In genomic region chr14:20624495-20625070, GRCh38 we compare ENCODE assay signal across 8 cellular contexts. TPM values are rescaled to one million over a fixed set of nuclear protein-coding genes. Genes with fewer than 3 reads are reported as not detected.
DNase-seq lines count a peak whose midpoint lies in the region; ATAC-seq and TF ChIP-seq lines count a peak whose summit lies in the region.

No MANE protein-coding gene starts in this region.

- H3K27me3 Mint-ChIP-seq in Caco-2 (ENCODE audit: insufficient read depth, unreplicated experiment) (no peaks in the 10 kb centered on the region), MCF 10A (ENCODE audit: insufficient read depth, unreplicated experiment) (no peaks in the 10 kb centered on the region), immature natural killer cell (ENCODE audit: low read depth in 3 of 3) (peaks cover 14 to 40% (median 26%) of the 10 kb centered on the region in 3 donors)

- H3K4me3 Mint-ChIP-seq in Caco-2 (ENCODE audit: unreplicated experiment), result peak overlapping the region; percentile 43
- peak overlapping the region; percentile 79 for H3K4me3 Mint-ChIP-seq in MCF 10A (ENCODE audit: unreplicated experiment)
- peak overlapping the region; percentile 76 to 87 (median 80) for H3K4me3 Mint-ChIP-seq in immature natural killer cell

- H3K9me3 ChIP-seq in Caco-2, result 0 out of 2 replicates have a peak, but pooled peaks cover 3% of the 10 kb centered on the region
- H3K9me3 ChIP-seq in SK-N-MC (ENCODE audit: low read depth, low read length), result no peaks in the 10 kb centered on the region

- intact Hi-C loops in Caco-2 (cut with micrococcal nuclease; ENCODE audit: unreplicated experiment), result no loop called here
- intact Hi-C loops in MCF 10A (cut with micrococcal nuclease), result loop anchor here (1.0 kb wide), 2 partner anchors 11 to 57 kb away; no protein-coding TSS in a partner anchor

- H3K36me3 Mint-ChIP-seq in Caco-2 (ENCODE audit: insufficient read depth, unreplicated experiment), result peaks cover 20% of the 10 kb centered on the region
- peaks cover 10% of the 10 kb centered on the region for H3K36me3 Mint-ChIP-seq in MCF 10A (ENCODE audit: insufficient read depth, unreplicated experiment)
- H3K36me3 Mint-ChIP-seq in immature natural killer cell, result no peaks in the 10 kb centered on the region

- peaks cover 28% of the 10 kb centered on the region for H3K4me1 Mint-ChIP-seq in Caco-2 (ENCODE audit: low read depth, unreplicated experiment)
- H3K4me1 Mint-ChIP-seq in MCF 10A (ENCODE audit: insufficient read depth, unreplicated experiment), result peaks cover 42% of the 10 kb centered on the region
- H3K4me1 Mint-ChIP-seq in immature natural killer cell, result peaks cover 36 to 73% of the 10 kb centered on the region in 2 donors

- 0 out of 2 replicates have a peak overlapping the region, but pooled peaks have one; percentile 8 for H3K27ac ChIP-seq in SK-N-MC
- no peak overlapping the region for H3K27ac ChIP-seq in caudate nucleus (ENCODE audit: low read depth, low read length)

- peak overlapping the region; percentile 44 for H3K9ac ChIP-seq in SK-N-MC (ENCODE audit: insufficient read length)

- peak; percentile 35 for ATAC-seq in HG02610 (IDR thresholded peaks at IDR 0.05; ENCODE audit: unreplicated experiment)

- no peak overlapping the region for H3K27ac Mint-ChIP-seq in Caco-2 (ENCODE audit: unreplicated experiment)
- H3K27ac Mint-ChIP-seq in MCF 10A (ENCODE audit: low read depth, unreplicated experiment), result peak overlapping the region; percentile 76
- peak overlapping the region in 4 of 6 donors; percentile 46 to 93 (median 82) for H3K27ac Mint-ChIP-seq in immature natural killer cell

- peak in 1 of 2 experiments; percentile 57 for DNase-seq in Caco-2
- DNase-seq in SK-N-MC (ENCODE audit: low read depth, low spot score), result no peak
- DNase-seq in MCF 10A (ENCODE audit: unreplicated experiment), result peak; percentile 87
- DNase-seq in immature natural killer cell, result peak; percentile 32 to 42 (median 39)
- DNase-seq in stimulated activated CD4-positive, alpha-beta T cell treated with anti-CD3 and anti-CD28 coated beads, Interleukin-15, amount 100 ng/mL, for 24 hours, result peak; percentile 63
- no peak for DNase-seq in NCI-H1105 treated with DMSO at 0.1 percent for 48 hours (lab: John Stamatoyannopoulos, UW)
- DNase-seq in caudate nucleus (lab: John Stamatoyannopoulos, UW), result no peak

- TF ChIP-seq CTCF in Caco-2 (IDR thresholded peaks at IDR 0.05; ENCODE audit: insufficient read depth in 1 of 2, low read depth in 1 of 2, low read length in 1 of 2, severe bottlenecking in 1 of 2, unreplicated experiment in 1 of 2), result no peak
- TF ChIP-seq CTCF in MCF 10A (IDR thresholded peaks at IDR 0.05; ENCODE audit: unreplicated experiment), result no peak

- no peak overlapping the region for H3K4me3 ChIP-seq in Caco-2 (ENCODE audit: low read depth, low read length)
- H3K4me3 ChIP-seq in SK-N-MC, result peak overlapping the region; percentile 74

- CTCF ChIA-PET in Caco-2 (lab: Charles Lee), result no interaction called here
- CTCF ChIA-PET in MCF 10A (lab: Yijun Ruan, JAX), result interaction anchor here (0.6 to 1.4 kb wide), 2 partner anchors 14 to 66 kb away, joined by 3 to 6 read pairs; no protein-coding TSS in a partner anchor

- H3K27me3 ChIP-seq in Caco-2 (replicated peaks; ENCODE audit: control insufficient read depth, insufficient read depth, low read length), result no peaks in the 10 kb centered on the region

- POLR2A ChIA-PET in Caco-2 (lab: Charles Lee) (no interaction called here), MCF 10A (lab: Yijun Ruan, JAX) (interaction anchor here (4.3 kb wide), 1 partner anchor 56 kb away, joined by 21 read pairs; no protein-coding TSS in a partner anchor)

- peaks cover 22% of the 10 kb centered on the region for H3K4me1 ChIP-seq in Caco-2

- no peaks in the 10 kb centered on the region for H3K36me3 ChIP-seq in Caco-2 (ENCODE audit: control insufficient read depth, insufficient read depth, low read length)
- H3K36me3 ChIP-seq in SK-N-MC (ENCODE audit: insufficient read depth, low read length), result no peaks in the 10 kb centered on the region

- H3K9me3 Mint-ChIP-seq in Caco-2 (ENCODE audit: unreplicated experiment) (peaks cover 10% of the 10 kb centered on the region), MCF 10A (ENCODE audit: unreplicated experiment) (no peaks in the 10 kb centered on the region), immature natural killer cell (peaks cover 0 to 4% (median 0%) of the 10 kb centered on the region in 6 donors)

- BruUV-seq in Caco-2 (replicated peaks; lab: Mats Ljungman, UMichigan) (no TSS peak), MCF 10A (replicated peaks; lab: Mats Ljungman, UMichigan) (TSS peak; percentile 72)

RNA-seq across cellular contexts. Expression of gene OR6S1, which starts 16.9 kb away (rescaled TPM):
- total RNA-seq in Caco-2 (2022) (not detected in 2 replicates), MCF 10A (2022) (not detected in 2 replicates)
- polyA plus RNA-seq in immature natural killer cell, result not detected

RNA-seq across cellular contexts. Expression of gene RNASE12, which starts 33.4 kb away (rescaled TPM):
- total RNA-seq in Caco-2 (2022), result not detected in 2 replicates
- total RNA-seq in MCF 10A (2022), result not detected in 2 replicates
- polyA plus RNA-seq in immature natural killer cell, result not detected

RNA-seq across cellular contexts. Expression of gene RNASE11, which starts 36.8 kb away (rescaled TPM):
- total RNA-seq in Caco-2 (2022) (not detected in 2 replicates), MCF 10A (2022) (not detected in 2 replicates)
- not detected for polyA plus RNA-seq in immature natural killer cell

RNA-seq across cellular contexts. Expression of gene RNASE4, which starts 59.8 kb away (rescaled TPM):
- total RNA-seq in Caco-2 (2022) (8.8 and 9.2 TPM in 2 replicates), MCF 10A (2022) (1.2 and 2.4 TPM in 2 replicates)
- 1 to 10 TPM in 1 of 3 donors, under 1 TPM in 2; 0.50 to 1.6 (median 0.82) TPM for polyA plus RNA-seq in immature natural killer cell

Comparison
In these comparisons a context has a peak if more than half of its experiments do, and no peak if none do; other contexts are left out.
1. DNase-seq: peak in MCF 10A (single experiment), immature natural killer cell (3 of 3) and stimulated activated CD4-positive, alpha-beta T cell treated with anti-CD3 and anti-CD28 coated beads, Interleukin-15, amount 100 ng/mL, for 24 hours (single experiment); none in SK-N-MC (single experiment), NCI-H1105 treated with DMSO at 0.1 percent for 48 hours (single experiment) and caudate nucleus (0 of 61).
2. Peak in every context shown above with its lines, with median percentiles within 50 percentile points of each other: H3K4me3 Mint-ChIP-seq.